ENCODE assay signal across 1 cellular context in the genomic region with DNA sequence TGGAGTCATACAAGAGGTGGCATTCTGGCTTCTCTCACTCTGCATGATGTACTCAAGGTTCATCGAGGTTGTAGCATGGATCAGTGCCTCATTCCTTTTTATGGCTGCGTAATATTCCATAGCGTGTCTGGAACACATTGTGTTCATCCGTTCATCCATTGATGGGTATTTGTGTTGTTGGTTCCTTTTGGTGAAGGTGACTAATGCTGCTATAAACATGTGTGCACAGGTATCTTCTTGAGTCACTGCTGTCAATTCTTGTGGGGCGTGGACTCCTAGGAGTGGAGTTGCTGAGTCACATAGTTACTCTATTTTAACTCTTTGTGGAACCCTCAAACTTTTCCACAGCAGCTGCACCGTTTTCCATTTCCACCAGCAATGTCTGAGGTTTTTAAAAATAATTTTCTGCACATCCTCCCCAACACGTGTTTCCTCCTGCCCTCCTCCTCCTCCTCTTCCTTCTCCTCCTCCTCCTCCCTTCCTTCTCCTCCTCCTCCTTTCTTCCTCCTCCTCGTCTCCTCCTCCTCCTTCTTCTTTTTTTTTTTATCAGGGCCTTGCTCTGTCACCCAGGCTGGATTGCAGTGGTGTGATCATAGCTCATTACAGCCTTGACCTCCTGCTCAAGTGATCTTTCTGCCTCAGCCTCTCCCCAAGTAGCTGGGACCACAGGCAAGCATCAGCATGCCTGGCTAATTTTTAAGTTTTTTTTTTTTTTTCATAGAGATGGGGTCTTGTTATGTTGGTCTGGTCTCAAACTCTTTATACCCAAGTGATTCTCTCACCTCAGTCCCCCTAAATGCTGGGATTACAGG.
TF ChIP-seq lines count a peak whose summit lies in the region.

No MANE protein-coding gene starts in this region.

TF ChIP-seq in K562, 482 proteins besides CTCF, POLR2A, EP300 and RAD21 (continues in another document):
- TF ChIP-seq FOXK2 (conservative IDR thresholded peaks at IDR 0.05 in 1 of 2, IDR thresholded peaks at IDR 0.05 in 1 of 2; ENCODE audit: low read depth in 2 of 2) = peak in 1 of 2 experiments; percentile 51; a peak in 1 of 4 replicates
- TF ChIP-seq FOSL1 (tag; conservative IDR thresholded peaks at IDR 0.05) = peak; percentile 61
- TF ChIP-seq, protein P1, sequence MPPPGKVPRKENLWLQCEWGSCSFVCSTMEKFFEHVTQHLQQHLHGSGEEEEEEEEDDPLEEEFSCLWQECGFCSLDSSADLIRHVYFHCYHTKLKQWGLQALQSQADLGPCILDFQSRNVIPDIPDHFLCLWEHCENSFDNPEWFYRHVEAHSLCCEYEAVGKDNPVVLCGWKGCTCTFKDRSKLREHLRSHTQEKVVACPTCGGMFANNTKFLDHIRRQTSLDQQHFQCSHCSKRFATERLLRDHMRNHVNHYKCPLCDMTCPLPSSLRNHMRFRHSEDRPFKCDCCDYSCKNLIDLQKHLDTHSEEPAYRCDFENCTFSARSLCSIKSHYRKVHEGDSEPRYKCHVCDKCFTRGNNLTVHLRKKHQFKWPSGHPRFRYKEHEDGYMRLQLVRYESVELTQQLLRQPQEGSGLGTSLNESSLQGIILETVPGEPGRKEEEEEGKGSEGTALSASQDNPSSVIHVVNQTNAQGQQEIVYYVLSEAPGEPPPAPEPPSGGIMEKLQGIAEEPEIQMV (tag; conservative IDR thresholded peaks at IDR 0.05; ENCODE audit: low read depth) = 0 out of 2 replicates have a peak, but pooled peaks have one; percentile 23
- TF ChIP-seq HDAC2 (IDR thresholded peaks at IDR 0.05) = 0 out of 2 replicates have a peak, but pooled peaks have one; percentile 66
- TF ChIP-seq POLR2AphosphoS5 (IDR thresholded peaks at IDR 0.05; ENCODE audit: control insufficient read depth, insufficient read depth, low read depth, low read length) = no peak
- TF ChIP-seq TBL1XR1 (IDR thresholded peaks at IDR 0.05; ENCODE audit: low read length in 2 of 2) = no peak
- TF ChIP-seq, protein P2, sequence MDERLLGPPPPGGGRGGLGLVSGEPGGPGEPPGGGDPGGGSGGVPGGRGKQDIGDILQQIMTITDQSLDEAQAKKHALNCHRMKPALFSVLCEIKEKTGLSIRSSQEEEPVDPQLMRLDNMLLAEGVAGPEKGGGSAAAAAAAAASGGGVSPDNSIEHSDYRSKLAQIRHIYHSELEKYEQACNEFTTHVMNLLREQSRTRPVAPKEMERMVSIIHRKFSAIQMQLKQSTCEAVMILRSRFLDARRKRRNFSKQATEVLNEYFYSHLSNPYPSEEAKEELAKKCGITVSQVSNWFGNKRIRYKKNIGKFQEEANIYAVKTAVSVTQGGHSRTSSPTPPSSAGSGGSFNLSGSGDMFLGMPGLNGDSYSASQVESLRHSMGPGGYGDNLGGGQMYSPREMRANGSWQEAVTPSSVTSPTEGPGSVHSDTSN (CRISPR knock-in tag; IDR thresholded peaks at IDR 0.05; ENCODE audit: low read depth) = no peak
- TF ChIP-seq, protein P2 (tag; conservative IDR thresholded peaks at IDR 0.05; ENCODE audit: low read depth) = no peak
- TF ChIP-seq, protein P3, sequence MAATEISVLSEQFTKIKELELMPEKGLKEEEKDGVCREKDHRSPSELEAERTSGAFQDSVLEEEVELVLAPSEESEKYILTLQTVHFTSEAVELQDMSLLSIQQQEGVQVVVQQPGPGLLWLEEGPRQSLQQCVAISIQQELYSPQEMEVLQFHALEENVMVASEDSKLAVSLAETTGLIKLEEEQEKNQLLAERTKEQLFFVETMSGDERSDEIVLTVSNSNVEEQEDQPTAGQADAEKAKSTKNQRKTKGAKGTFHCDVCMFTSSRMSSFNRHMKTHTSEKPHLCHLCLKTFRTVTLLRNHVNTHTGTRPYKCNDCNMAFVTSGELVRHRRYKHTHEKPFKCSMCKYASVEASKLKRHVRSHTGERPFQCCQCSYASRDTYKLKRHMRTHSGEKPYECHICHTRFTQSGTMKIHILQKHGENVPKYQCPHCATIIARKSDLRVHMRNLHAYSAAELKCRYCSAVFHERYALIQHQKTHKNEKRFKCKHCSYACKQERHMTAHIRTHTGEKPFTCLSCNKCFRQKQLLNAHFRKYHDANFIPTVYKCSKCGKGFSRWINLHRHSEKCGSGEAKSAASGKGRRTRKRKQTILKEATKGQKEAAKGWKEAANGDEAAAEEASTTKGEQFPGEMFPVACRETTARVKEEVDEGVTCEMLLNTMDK (IDR thresholded peaks at IDR 0.05; ENCODE audit: borderline replicate concordance, insufficient read depth, low read depth, low read length, poor library complexity, severe bottlenecking) = no peak
- peak; percentile 75 for TF ChIP-seq EGR1 (conservative IDR thresholded peaks at IDR 0.05)
- TF ChIP-seq MCM2 (IDR thresholded peaks at IDR 0.05; ENCODE audit: low read depth) = 0 out of 2 replicates have a peak, but pooled peaks have one; percentile 30
- TF ChIP-seq, protein P4, sequence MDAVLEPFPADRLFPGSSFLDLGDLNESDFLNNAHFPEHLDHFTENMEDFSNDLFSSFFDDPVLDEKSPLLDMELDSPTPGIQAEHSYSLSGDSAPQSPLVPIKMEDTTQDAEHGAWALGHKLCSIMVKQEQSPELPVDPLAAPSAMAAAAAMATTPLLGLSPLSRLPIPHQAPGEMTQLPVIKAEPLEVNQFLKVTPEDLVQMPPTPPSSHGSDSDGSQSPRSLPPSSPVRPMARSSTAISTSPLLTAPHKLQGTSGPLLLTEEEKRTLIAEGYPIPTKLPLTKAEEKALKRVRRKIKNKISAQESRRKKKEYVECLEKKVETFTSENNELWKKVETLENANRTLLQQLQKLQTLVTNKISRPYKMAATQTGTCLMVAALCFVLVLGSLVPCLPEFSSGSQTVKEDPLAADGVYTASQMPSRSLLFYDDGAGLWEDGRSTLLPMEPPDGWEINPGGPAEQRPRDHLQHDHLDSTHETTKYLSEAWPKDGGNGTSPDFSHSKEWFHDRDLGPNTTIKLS (IDR thresholded peaks at IDR 0.05; ENCODE audit: borderline replicate concordance, low read depth) = no peak
- TF ChIP-seq ZNF12 (CRISPR knock-in tag; IDR thresholded peaks at IDR 0.05) = no peak
- TF ChIP-seq SAP30 (IDR thresholded peaks at IDR 0.05; ENCODE audit: borderline replicate concordance, insufficient read depth, low read depth, low read length, poor library complexity, severe bottlenecking) = no peak
- TF ChIP-seq ZNF23 (CRISPR knock-in tag; IDR thresholded peaks at IDR 0.05) = no peak
- TF ChIP-seq NFE2 (IDR thresholded peaks at IDR 0.05; ENCODE audit: low read depth) = peak; percentile 87
- no peak for TF ChIP-seq XRCC4 (IDR thresholded peaks at IDR 0.05; ENCODE audit: extremely low read depth, insufficient read depth, insufficient read length)
- TF ChIP-seq SMARCE1 (IDR thresholded peaks at IDR 0.05) = peak; percentile 61; the same call in 1 of the 2 replicates
- peak; percentile 76 for TF ChIP-seq MAFF (IDR thresholded peaks at IDR 0.05; ENCODE audit: low read length)
- no peak for TF ChIP-seq FUS (optimal IDR thresholded peaks at IDR 0.05; ENCODE audit: low read depth, low read length)
- TF ChIP-seq ZNF79 (CRISPR knock-in tag; IDR thresholded peaks at IDR 0.05; ENCODE audit: low read depth) = no peak
- TF ChIP-seq CREBBP (IDR thresholded peaks at IDR 0.05; ENCODE audit: low read depth, low read length) = no peak
- TF ChIP-seq, protein P5, sequence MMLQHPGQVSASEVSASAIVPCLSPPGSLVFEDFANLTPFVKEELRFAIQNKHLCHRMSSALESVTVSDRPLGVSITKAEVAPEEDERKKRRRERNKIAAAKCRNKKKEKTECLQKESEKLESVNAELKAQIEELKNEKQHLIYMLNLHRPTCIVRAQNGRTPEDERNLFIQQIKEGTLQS (IDR thresholded peaks at IDR 0.05) = peak; percentile 68
- TF ChIP-seq, protein P5 (CRISPR knock-in tag; conservative IDR thresholded peaks at IDR 0.05) = no peak
- TF ChIP-seq, protein P6, sequence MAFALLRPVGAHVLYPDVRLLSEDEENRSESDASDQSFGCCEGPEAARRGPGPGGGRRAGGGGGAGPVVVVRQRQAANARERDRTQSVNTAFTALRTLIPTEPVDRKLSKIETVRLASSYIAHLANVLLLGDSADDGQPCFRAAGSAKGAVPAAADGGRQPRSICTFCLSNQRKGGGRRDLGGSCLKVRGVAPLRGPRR (CRISPR knock-in tag; IDR thresholded peaks at IDR 0.05) = no peak
- TF ChIP-seq, protein P7, sequence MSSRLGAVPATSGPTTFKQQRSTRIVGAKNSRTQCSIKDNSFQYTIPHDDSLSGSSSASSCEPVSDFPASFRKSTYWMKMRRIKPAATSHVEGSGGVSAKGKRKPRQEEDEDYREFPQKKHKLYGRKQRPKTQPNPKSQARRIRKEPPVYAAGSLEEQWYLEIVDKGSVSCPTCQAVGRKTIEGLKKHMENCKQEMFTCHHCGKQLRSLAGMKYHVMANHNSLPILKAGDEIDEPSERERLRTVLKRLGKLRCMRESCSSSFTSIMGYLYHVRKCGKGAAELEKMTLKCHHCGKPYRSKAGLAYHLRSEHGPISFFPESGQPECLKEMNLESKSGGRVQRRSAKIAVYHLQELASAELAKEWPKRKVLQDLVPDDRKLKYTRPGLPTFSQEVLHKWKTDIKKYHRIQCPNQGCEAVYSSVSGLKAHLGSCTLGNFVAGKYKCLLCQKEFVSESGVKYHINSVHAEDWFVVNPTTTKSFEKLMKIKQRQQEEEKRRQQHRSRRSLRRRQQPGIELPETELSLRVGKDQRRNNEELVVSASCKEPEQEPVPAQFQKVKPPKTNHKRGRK (tag; IDR thresholded peaks at IDR 0.05) = peak; percentile 84
- no peak for TF ChIP-seq ZNF239 (CRISPR knock-in tag; IDR thresholded peaks at IDR 0.05)
- TF ChIP-seq PHB (CRISPR knock-in tag; IDR thresholded peaks at IDR 0.05) = no peak
- no peak for TF ChIP-seq POLR2B (IDR thresholded peaks at IDR 0.05; ENCODE audit: low read depth, partially characterized antibody)
- TF ChIP-seq, protein P8, sequence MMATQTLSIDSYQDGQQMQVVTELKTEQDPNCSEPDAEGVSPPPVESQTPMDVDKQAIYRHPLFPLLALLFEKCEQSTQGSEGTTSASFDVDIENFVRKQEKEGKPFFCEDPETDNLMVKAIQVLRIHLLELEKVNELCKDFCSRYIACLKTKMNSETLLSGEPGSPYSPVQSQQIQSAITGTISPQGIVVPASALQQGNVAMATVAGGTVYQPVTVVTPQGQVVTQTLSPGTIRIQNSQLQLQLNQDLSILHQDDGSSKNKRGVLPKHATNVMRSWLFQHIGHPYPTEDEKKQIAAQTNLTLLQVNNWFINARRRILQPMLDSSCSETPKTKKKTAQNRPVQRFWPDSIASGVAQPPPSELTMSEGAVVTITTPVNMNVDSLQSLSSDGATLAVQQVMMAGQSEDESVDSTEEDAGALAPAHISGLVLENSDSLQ (IDR thresholded peaks at IDR 0.05) = peak; percentile 13; the same call in 1 of the 2 replicates
- TF ChIP-seq NFRKB (IDR thresholded peaks at IDR 0.05; ENCODE audit: low read depth) = 0 out of 2 replicates have a peak, but pooled peaks have one; percentile 21
- peak; percentile 87 for TF ChIP-seq BCOR (IDR thresholded peaks at IDR 0.05)
- TF ChIP-seq DPF2 (IDR thresholded peaks at IDR 0.05) = peak; percentile 79
- TF ChIP-seq, protein P9, sequence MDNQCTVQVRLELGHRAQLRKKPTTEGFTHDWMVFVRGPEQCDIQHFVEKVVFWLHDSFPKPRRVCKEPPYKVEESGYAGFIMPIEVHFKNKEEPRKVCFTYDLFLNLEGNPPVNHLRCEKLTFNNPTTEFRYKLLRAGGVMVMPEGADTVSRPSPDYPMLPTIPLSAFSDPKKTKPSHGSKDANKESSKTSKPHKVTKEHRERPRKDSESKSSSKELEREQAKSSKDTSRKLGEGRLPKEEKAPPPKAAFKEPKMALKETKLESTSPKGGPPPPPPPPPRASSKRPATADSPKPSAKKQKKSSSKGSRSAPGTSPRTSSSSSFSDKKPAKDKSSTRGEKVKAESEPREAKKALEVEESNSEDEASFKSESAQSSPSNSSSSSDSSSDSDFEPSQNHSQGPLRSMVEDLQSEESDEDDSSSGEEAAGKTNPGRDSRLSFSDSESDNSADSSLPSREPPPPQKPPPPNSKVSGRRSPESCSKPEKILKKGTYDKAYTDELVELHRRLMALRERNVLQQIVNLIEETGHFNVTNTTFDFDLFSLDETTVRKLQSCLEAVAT (IDR thresholded peaks at IDR 0.05) = peak in 1 of 2 experiments; percentile 54; a peak in 1 of 4 replicates
- no peak for TF ChIP-seq RFX5 (IDR thresholded peaks at IDR 0.05; ENCODE audit: low read depth, low read length)
- peak; percentile 50 for TF ChIP-seq PHF20 (IDR thresholded peaks at IDR 0.05; ENCODE audit: partially characterized antibody)
- peak; percentile 85 for TF ChIP-seq ZNF316 (IDR thresholded peaks at IDR 0.05)
- TF ChIP-seq, protein P10, sequence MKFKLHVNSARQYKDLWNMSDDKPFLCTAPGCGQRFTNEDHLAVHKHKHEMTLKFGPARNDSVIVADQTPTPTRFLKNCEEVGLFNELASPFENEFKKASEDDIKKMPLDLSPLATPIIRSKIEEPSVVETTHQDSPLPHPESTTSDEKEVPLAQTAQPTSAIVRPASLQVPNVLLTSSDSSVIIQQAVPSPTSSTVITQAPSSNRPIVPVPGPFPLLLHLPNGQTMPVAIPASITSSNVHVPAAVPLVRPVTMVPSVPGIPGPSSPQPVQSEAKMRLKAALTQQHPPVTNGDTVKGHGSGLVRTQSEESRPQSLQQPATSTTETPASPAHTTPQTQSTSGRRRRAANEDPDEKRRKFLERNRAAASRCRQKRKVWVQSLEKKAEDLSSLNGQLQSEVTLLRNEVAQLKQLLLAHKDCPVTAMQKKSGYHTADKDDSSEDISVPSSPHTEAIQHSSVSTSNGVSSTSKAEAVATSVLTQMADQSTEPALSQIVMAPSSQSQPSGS (CRISPR knock-in tag; IDR thresholded peaks at IDR 0.05) = no peak
